Comparison of ENCODE assay signal across 20 cellular contexts in genomic region chr6:123570813-123571684, GRCh38.
A peak's percentile ranks its signal among the peaks of the same experiment; 100 is the strongest.
DNase-seq lines count a peak whose midpoint lies in the region; ATAC-seq and TF ChIP-seq lines count a peak whose summit lies in the region.
"Had no signal": no experiment of that assay in that cellular context is flagged by ENCODE, and none has a peak within 500 bp of the region (broad histone marks: within the 10 kb centered on the region; RNA-seq: fewer than 3 reads in every experiment).

No MANE protein-coding gene starts in this region.

- H3K9me2 ChIP-seq in MM.1S (replicated peaks; ENCODE audit: insufficient read depth, low read length) = no peaks in the 10 kb centered on the region

- H3K27me3 ChIP-seq in MM.1S (replicated peaks; ENCODE audit: insufficient read depth, low read length) (no peaks in the 10 kb centered on the region), liver (ENCODE audit: control insufficient read depth in 4 of 4, insufficient read depth in 4 of 4, low read length in 3 of 4) (no peaks in the 10 kb centered on the region)
- H3K27me3 ChIP-seq: body of pancreas, thyroid gland had no signal

- TF ChIP-seq CTCF in HEK293 (tag by site-specific recombination; IDR thresholded peaks at IDR 0.05) = no peak
- TF ChIP-seq CTCF in MM.1S (IDR thresholded peaks at IDR 0.05; ENCODE audit: low read length) = no peak
- TF ChIP-seq CTCF in coronary artery (IDR thresholded peaks at IDR 0.05) = no peak
- no peak for TF ChIP-seq CTCF in liver (IDR thresholded peaks at IDR 0.05; ENCODE audit: low read depth, low read length, missing input control)

- POLR2A ChIA-PET in HEK293 (lab: Yijun Ruan, JAX) = no interaction called here

- DNase-seq in MM.1S = no peak
- no peak for DNase-seq in coronary artery (ENCODE audit: low spot score)
- DNase-seq in ecto neural progenitor cell (ENCODE audit: low spot score) = no peak
- DNase-seq in NCI-H1436 treated with DMSO at 0.1 percent for 48 hours (lab: John Stamatoyannopoulos, UW) = no peak
- DNase-seq: activated B cell treated with CpG ODN at 0.5 μM for 24 hours; activated CD4-positive, alpha-beta T cell treated with anti-CD3 and anti-CD28 coated beads, Interleukin-2, amount 50 U/mL, for 48 hours; activated effector memory CD4-positive, alpha-beta T cell treated with Interleukin-2 at 50 U/mL for 16 hours; body of pancreas; CD4-positive, alpha-beta memory T cell; DMS 273 treated with DMSO at 0.1 percent for 48 hours; effector memory CD8-positive, alpha-beta T cell; H7; NCI-H187 treated with DMSO at 0.1 percent for 48 hours; stimulated activated CD4-positive, alpha-beta T cell treated with anti-CD3 and anti-CD28 coated beads, Interleukin-2, amount 100 ng/mL, for 48 hours; stimulated activated naive CD4-positive, alpha-beta T cell; thyroid gland had no signal

- H3K4me3 ChIP-seq in HEK293 (ENCODE audit: low read depth, low read length) (no peak overlapping the region), MM.1S (ENCODE audit: low read length) (0 out of 2 replicates have a peak overlapping the region, but pooled peaks have one; percentile 13), coronary artery (peak overlapping the region; percentile 11), liver (ENCODE audit: low read depth in 1 of 3, low read length in 3 of 3) (no peak overlapping the region)
- H3K4me3 ChIP-seq: body of pancreas, prostate gland, thyroid gland had no signal

- no peaks in the 10 kb centered on the region for H3K79me2 ChIP-seq in MM.1S (ENCODE audit: low read length)

- H3K27ac ChIP-seq in HEK293 (ENCODE audit: extremely low read depth, low read depth, low read length) = no peak overlapping the region
- no peak overlapping the region for H3K27ac ChIP-seq in MM.1S (ENCODE audit: low read length)
- H3K27ac ChIP-seq in coronary artery = no peak overlapping the region
- H3K27ac ChIP-seq in liver (ENCODE audit: low read depth in 1 of 2, low read length in 2 of 2) = no peak overlapping the region
- H3K27ac ChIP-seq: body of pancreas, prostate gland, thyroid gland had no signal

- CTCF ChIA-PET in HEK293 (lab: Yijun Ruan, JAX) = no interaction called here

- WGBS in liver = 39% methylated on average over 7 of the region's 7 CpGs

- TF ChIP-seq RAD21 in liver (IDR thresholded peaks at IDR 0.05) = no peak

- H3K9me3 ChIP-seq in HEK293 (ENCODE audit: control insufficient read depth, insufficient read depth, low read depth, low read length) = no peaks in the 10 kb centered on the region
- H3K9me3 ChIP-seq in MM.1S (replicated peaks; ENCODE audit: insufficient read depth, low read length) = no peaks in the 10 kb centered on the region
- H3K9me3 ChIP-seq in liver (ENCODE audit: control insufficient read depth in 4 of 4, low read length in 3 of 4) = no peaks in the 10 kb centered on the region
- H3K9me3 ChIP-seq: body of pancreas, prostate gland, thyroid gland had no signal

- peak overlapping the region; percentile 27; the same call in 1 of the 2 replicates for H2AFZ ChIP-seq in MM.1S (ENCODE audit: low read length)

- no peaks in the 10 kb centered on the region for H4K20me1 ChIP-seq in MM.1S (ENCODE audit: insufficient read depth, low read length)

- peak overlapping the region; percentile 37; the same call in 1 of the 2 replicates for H3K4me2 ChIP-seq in MM.1S (ENCODE audit: low read depth, low read length)

- no peak for ATAC-seq in esophagus mucosa
- ATAC-seq: body of pancreas; effector memory CD8-positive, alpha-beta T cell had no signal

- H3F3A ChIP-seq in MM.1S (ENCODE audit: insufficient read depth, low read length) = no peaks in the 10 kb centered on the region

- H3K4me1 ChIP-seq in HEK293 (ENCODE audit: control insufficient read depth, insufficient read depth, low read length) (peaks cover 3% of the 10 kb centered on the region), MM.1S (ENCODE audit: low read length) (no peaks in the 10 kb centered on the region), liver (ENCODE audit: control insufficient read depth in 4 of 4, insufficient read depth in 4 of 4, low read length in 3 of 4) (no peaks in the 10 kb centered on the region)
- H3K4me1 ChIP-seq: body of pancreas, prostate gland, thyroid gland had no signal

- H3K36me3 ChIP-seq in HEK293 (ENCODE audit: control insufficient read depth in 2 of 2, insufficient read depth in 1 of 2, low read length in 2 of 2) = no peaks in the 10 kb centered on the region
- no peaks in the 10 kb centered on the region for H3K36me3 ChIP-seq in MM.1S (replicated peaks; ENCODE audit: insufficient read depth, low read length)
- no peaks in the 10 kb centered on the region for H3K36me3 ChIP-seq in liver (ENCODE audit: control insufficient read depth in 4 of 4, insufficient read depth in 3 of 4, low read depth in 1 of 4, low read length in 3 of 4)
- H3K36me3 ChIP-seq: prostate gland, thyroid gland had no signal

- H3K9ac ChIP-seq in MM.1S (ENCODE audit: low read length) (no peak overlapping the region), liver (ENCODE audit: low read depth in 1 of 2, low read length in 2 of 2) (no peak overlapping the region)

TF ChIP-seq in HEK293, 187 proteins besides CTCF, POLR2A, EP300 and RAD21 (continues in another document):
- TF ChIP-seq ZNF629 (tag by site-specific recombination; IDR thresholded peaks at IDR 0.05) (no peak), ZNF221 (tag by site-specific recombination; IDR thresholded peaks at IDR 0.05; ENCODE audit: borderline replicate concordance) (no peak), ZNF645 (tag by site-specific recombination; IDR thresholded peaks at IDR 0.05) (no peak), ZNF639 (tag by site-specific recombination; IDR thresholded peaks at IDR 0.05) (no peak)

TF ChIP-seq in liver, 16 proteins besides CTCF, POLR2A, EP300 and RAD21:
- TF ChIP-seq GABPA (IDR thresholded peaks at IDR 0.05 in 1 of 2, conservative IDR thresholded peaks at IDR 0.05 in 1 of 2) = no peak
- no peak for TF ChIP-seq MAX (IDR thresholded peaks at IDR 0.05)
- no peak for TF ChIP-seq EGR1 (IDR thresholded peaks at IDR 0.05; ENCODE audit: low read depth in 2 of 2)
- TF ChIP-seq FOXA2 (IDR thresholded peaks at IDR 0.05) = no peak
- peak; percentile 63 for TF ChIP-seq REST (IDR thresholded peaks at IDR 0.05)
- no peak for TF ChIP-seq RXRA (IDR thresholded peaks at IDR 0.05)

Comparison
In these comparisons a context has a peak if more than half of its experiments do, and no peak if none do; other contexts are left out.
1. H3K4me3 ChIP-seq: peak in MM.1S (single experiment) and coronary artery (single experiment); none in HEK293 (single experiment) and liver (0 of 3).